Comparison of ENCODE assay signal across 1 cellular context in genomic region chr9:136481558-136481957, GRCh38.
TF ChIP-seq lines count a peak whose summit lies in the region.

No MANE protein-coding gene starts in this region.

TF ChIP-seq in HepG2, 621 proteins besides CTCF, POLR2A, EP300 and RAD21:
- TF ChIP-seq ZNF24 (IDR thresholded peaks at IDR 0.05), result no peak
- peak; percentile 13 for TF ChIP-seq TEAD3 (CRISPR knock-in tag; optimal IDR thresholded peaks at IDR 0.05; ENCODE audit: borderline replicate concordance)
